10 cellular contexts compared by ENCODE assay signal in the genomic region with DNA sequence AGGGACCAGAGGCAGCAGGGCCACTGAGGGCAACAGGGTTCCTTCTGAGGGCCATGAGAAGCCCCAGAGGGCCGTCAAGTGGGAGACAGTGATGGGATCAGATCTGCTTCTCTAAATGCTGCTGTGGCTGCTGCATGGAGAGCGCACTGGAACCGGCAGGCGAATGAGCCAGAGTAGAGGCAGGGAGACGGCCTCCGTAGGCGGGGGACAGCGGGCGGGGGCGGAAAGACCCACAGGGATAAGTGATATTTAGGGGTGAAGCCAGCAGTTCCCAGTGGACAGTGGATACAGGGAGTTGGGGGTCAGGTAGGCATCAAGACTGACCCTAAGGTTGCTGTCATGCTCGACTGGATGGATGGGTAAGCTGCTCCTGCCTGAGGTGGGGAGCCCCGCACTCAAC. TPM values are rescaled to one million over a fixed set of nuclear protein-coding genes. Genes with fewer than 3 reads are reported as not detected.
"Had no signal": no experiment of that assay in that cellular context is flagged by ENCODE, and none has a peak within 500 bp of the region (broad histone marks: within the 10 kb centered on the region; RNA-seq: fewer than 3 reads in every experiment).

No MANE protein-coding gene starts in this region.

- H2AFZ ChIP-seq: GM23248 had no signal

- H3K27ac ChIP-seq: GM23248, HL-60 had no signal

- H3K9ac ChIP-seq: GM23248 had no signal

- H3K9me3 ChIP-seq: HAP-1 had no signal

- H3K4me3 ChIP-seq: GM23248, HAP-1 had no signal

- H3K36me3 Mint-ChIP-seq: IgD-negative memory B cell had no signal

- H3K36me3 ChIP-seq: HAP-1 had no signal

- H3K9me3 Mint-ChIP-seq: HFFc6, IgD-negative memory B cell had no signal

- DNase-seq: GM23248, GOT3, H7, HFFc6 had no signal

- H3K4me3 Mint-ChIP-seq: HFFc6, IgD-negative memory B cell had no signal

- H3K4me1 ChIP-seq: HAP-1 had no signal

- H3K27ac Mint-ChIP-seq: HFFc6, IgD-negative memory B cell had no signal

- ATAC-seq: HCT116, HepG2 had no signal

RNA-seq across cellular contexts. Expression of a gene that starts 45.0 kb away (rescaled TPM):
- total RNA-seq: HFFc6, HT1080 had no signal
- polyA plus RNA-seq: IgD-negative memory B cell had no signal

RNA-seq across cellular contexts. Expression of a gene that starts 48.1 kb away (rescaled TPM):
- total RNA-seq: H7, HT1080 had no signal
- polyA plus RNA-seq: IgD-negative memory B cell had no signal
